22 cellular contexts compared by ENCODE assay signal in the genomic region with DNA sequence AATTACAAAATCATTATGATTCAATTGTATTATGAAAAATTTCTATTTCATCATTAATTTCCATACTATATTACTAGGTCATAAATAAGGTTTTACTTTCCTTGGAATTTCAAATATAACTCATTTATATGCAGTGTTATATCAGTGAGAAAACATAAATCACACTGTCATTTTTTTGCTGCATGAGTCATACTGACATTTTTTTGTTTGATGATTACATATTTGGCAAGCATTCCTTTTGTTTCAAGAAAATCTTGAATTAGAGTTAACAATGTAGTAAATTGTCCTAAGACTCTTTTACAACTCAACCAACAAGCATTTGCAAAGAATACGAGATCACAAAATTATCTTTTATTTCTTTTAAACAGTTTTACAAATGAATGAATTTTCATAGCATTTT.
DNase-seq lines count a peak whose midpoint lies in the region; ATAC-seq, FAIRE-seq and TF ChIP-seq lines count a peak whose summit lies in the region.
"Had no signal": no experiment of that assay in that cellular context is flagged by ENCODE, and none has a peak within 500 bp of the region (broad histone marks: within the 10 kb centered on the region; RNA-seq: fewer than 3 reads in every experiment).

No MANE protein-coding gene starts in this region.

- H3K36me3 ChIP-seq in K562 (ENCODE audit: control insufficient read depth, insufficient read depth, low read length) = no peaks in the 10 kb centered on the region
- H3K36me3 ChIP-seq: MG63 had no signal

- no peak overlapping the region for H3K27ac Mint-ChIP-seq in activated T-helper 17 cell treated with anti-CD3 and anti-CD28 coated beads, Interleukin-2, amount 50 U/mL, for 72 hours
- no peak overlapping the region for H3K27ac Mint-ChIP-seq in stimulated activated naive CD8-positive, alpha-beta T cell treated with anti-CD3 and anti-CD28 coated beads, Interleukin-15, amount 100 ng/mL, for 72 hours
- H3K27ac Mint-ChIP-seq: CD8-positive, alpha-beta T cell; HFFc6 had no signal

- H4K20me1 ChIP-seq in K562 (replicated peaks; ENCODE audit: control insufficient read depth, insufficient read depth, low read length) = no peaks in the 10 kb centered on the region

- H3K9me3 ChIP-seq in K562 (replicated peaks; ENCODE audit: control insufficient read depth, insufficient read depth, low read depth, low read length) = no peaks in the 10 kb centered on the region
- H3K9me3 ChIP-seq: MG63 had no signal

- H3K4me3 Mint-ChIP-seq in activated T-helper 17 cell treated with anti-CD3 and anti-CD28 coated beads, Interleukin-2, amount 50 U/mL, for 72 hours = no peak overlapping the region
- H3K4me3 Mint-ChIP-seq in stimulated activated naive CD8-positive, alpha-beta T cell treated with anti-CD3 and anti-CD28 coated beads, Interleukin-15, amount 100 ng/mL, for 72 hours = no peak overlapping the region
- H3K4me3 Mint-ChIP-seq: CD8-positive, alpha-beta T cell; HFFc6 had no signal

- no peak for TF ChIP-seq EP300 in K562 (IDR thresholded peaks at IDR 0.05; ENCODE audit: low read length)

- no peak overlapping the region for H3K4me2 ChIP-seq in K562 (ENCODE audit: insufficient read depth, low read length)

- no TSS peak for BruUV-seq in K562 (replicated peaks; lab: Mats Ljungman, UMichigan)

- H3K4me1 ChIP-seq in K562 (replicated peaks in 1 of 2; ENCODE audit: control insufficient read depth in 2 of 2, insufficient read depth in 2 of 2, low read length in 2 of 2) = no peaks in the 10 kb centered on the region

- H2AFZ ChIP-seq in K562 (ENCODE audit: low read depth, low read length) = no peak overlapping the region

- CTCF ChIA-PET in K562 (lab: Yijun Ruan, JAX; ENCODE audit: low intra/inter-chr PET ratio) = no interaction called here

- ATAC-seq in K562 = no peak
- no peak for ATAC-seq in activated T-helper 17 cell treated with anti-CD3 and anti-CD28 coated beads, Interleukin-2, amount 50 U/mL, for 72 hours (replicated peaks)
- no peak for ATAC-seq in HG03159 (IDR thresholded peaks at IDR 0.05; ENCODE audit: unreplicated experiment)
- no peak for ATAC-seq in stimulated activated naive CD8-positive, alpha-beta T cell treated with anti-CD3 and anti-CD28 coated beads, Interleukin-15, amount 100 ng/mL, for 72 hours
- ATAC-seq: CD8-positive, alpha-beta T cell; Panc1 had no signal

- POLR2A ChIA-PET in K562 (lab: Yijun Ruan, JAX) = no interaction called here

- H3K9me1 ChIP-seq in K562 (ENCODE audit: control insufficient read depth, insufficient read depth, low read length) = no peaks in the 10 kb centered on the region

- no peak overlapping the region for H3K9ac ChIP-seq in K562 (ENCODE audit: insufficient read depth in 1 of 2, low read depth in 2 of 2, low read length in 2 of 2)

- H3K9me3 Mint-ChIP-seq in activated T-helper 17 cell treated with anti-CD3 and anti-CD28 coated beads, Interleukin-2, amount 50 U/mL, for 72 hours = peaks cover 4% of the 10 kb centered on the region
- peaks cover 4 to 15% of the 10 kb centered on the region in 2 donors for H3K9me3 Mint-ChIP-seq in stimulated activated naive CD8-positive, alpha-beta T cell treated with anti-CD3 and anti-CD28 coated beads, Interleukin-15, amount 100 ng/mL, for 72 hours

- TF ChIP-seq CTCF in K562 (IDR thresholded peaks at IDR 0.05 in 2 of 3, conservative IDR thresholded peaks at IDR 0.05 in 1 of 3; ENCODE audit: insufficient read depth in 2 of 3, low read depth in 1 of 3, low read length in 3 of 3) = no peak

- FAIRE-seq in K562 (lab: Jason Lieb, UNC) = no peak
- FAIRE-seq: D721Med, G401.6 had no signal

- H3K27me3 Mint-ChIP-seq in activated T-helper 17 cell treated with anti-CD3 and anti-CD28 coated beads, Interleukin-2, amount 50 U/mL, for 72 hours = peaks cover 6% of the 10 kb centered on the region
- peaks cover 9% of the 10 kb centered on the region for H3K27me3 Mint-ChIP-seq in stimulated activated naive CD8-positive, alpha-beta T cell treated with anti-CD3 and anti-CD28 coated beads, Interleukin-15, amount 100 ng/mL, for 72 hours

- intact Hi-C loops in K562 (cut with micrococcal nuclease) = no loop called here

- DNase-seq in DMS53 (lab: John Stamatoyannopoulos, UW) (peak; percentile 45), DMS53 treated with DMSO at 0.1 percent for 48 hours (lab: John Stamatoyannopoulos, UW; ENCODE audit: unreplicated experiment) (no peak), K562 (ENCODE audit: extremely low read depth in 1 of 4, low spot score in 3 of 4) (no peak), foreskin melanocyte (peak; percentile 67), superior temporal gyrus (ENCODE audit: extremely low spot score) (peak; percentile 49)
- no peak for DNase-seq in stimulated activated naive CD8-positive, alpha-beta T cell treated with anti-CD3 and anti-CD28 coated beads, Interleukin-15, amount 100 ng/mL, for 72 hours
- DNase-seq: CD8-positive, alpha-beta T cell; DND-41; GOT3; HFFc6; MG63; NCI-H1092; NCI-H146; NCI-H2081; NCI-H510A treated with DMSO at 0.1 percent for 48 hours; Right ventricle myocardium superior had no signal

- no peaks in the 10 kb centered on the region for H3K4me1 Mint-ChIP-seq in activated T-helper 17 cell treated with anti-CD3 and anti-CD28 coated beads, Interleukin-2, amount 50 U/mL, for 72 hours
- no peaks in the 10 kb centered on the region for H3K4me1 Mint-ChIP-seq in stimulated activated naive CD8-positive, alpha-beta T cell treated with anti-CD3 and anti-CD28 coated beads, Interleukin-15, amount 100 ng/mL, for 72 hours

- H3K4me3 ChIP-seq in K562 = no peak overlapping the region
- H3K4me3 ChIP-seq: MG63 had no signal

- no peaks in the 10 kb centered on the region for H3K79me2 ChIP-seq in K562 (ENCODE audit: control insufficient read depth, insufficient read depth, low read length)

- no peaks in the 10 kb centered on the region for H3K36me3 Mint-ChIP-seq in activated T-helper 17 cell treated with anti-CD3 and anti-CD28 coated beads, Interleukin-2, amount 50 U/mL, for 72 hours (ENCODE audit: low read depth)
- H3K36me3 Mint-ChIP-seq: CD8-positive, alpha-beta T cell had no signal

- no peak overlapping the region for H3K27ac ChIP-seq in K562 (ENCODE audit: extremely low read depth, low read depth, low read length)
- H3K27ac ChIP-seq: 22Rv1 had no signal

- in situ Hi-C loops in K562 (cut with MboI) = no loop called here

- no peaks in the 10 kb centered on the region for H3K27me3 ChIP-seq in K562 (ENCODE audit: control insufficient read depth in 2 of 2, insufficient read depth in 2 of 2, low read length in 2 of 2)
- H3K27me3 ChIP-seq: MG63 had no signal

- WGBS in K562 (ENCODE audit: insufficient coverage, low coverage, missing lambda C conversion rate) = 0% methylated on average over 1 of the region's 1 CpG

- no peak for TF ChIP-seq RAD21 in K562 (CRISPR knock-in tag; conservative IDR thresholded peaks at IDR 0.05 in 1 of 2, IDR thresholded peaks at IDR 0.05 in 1 of 2)

- no peak for TF ChIP-seq POLR2A in K562 (conservative IDR thresholded peaks at IDR 0.05)

TF ChIP-seq in K562, 482 proteins besides CTCF, POLR2A, EP300 and RAD21:
- no peak for TF ChIP-seq GATAD2B (IDR thresholded peaks at IDR 0.05; ENCODE audit: borderline replicate concordance)
- TF ChIP-seq MEIS2 (IDR thresholded peaks at IDR 0.05; ENCODE audit: partially characterized antibody) = peak; percentile 53
- TF ChIP-seq ZFP1 (CRISPR knock-in tag; IDR thresholded peaks at IDR 0.05) = no peak
- TF ChIP-seq, protein P1, sequence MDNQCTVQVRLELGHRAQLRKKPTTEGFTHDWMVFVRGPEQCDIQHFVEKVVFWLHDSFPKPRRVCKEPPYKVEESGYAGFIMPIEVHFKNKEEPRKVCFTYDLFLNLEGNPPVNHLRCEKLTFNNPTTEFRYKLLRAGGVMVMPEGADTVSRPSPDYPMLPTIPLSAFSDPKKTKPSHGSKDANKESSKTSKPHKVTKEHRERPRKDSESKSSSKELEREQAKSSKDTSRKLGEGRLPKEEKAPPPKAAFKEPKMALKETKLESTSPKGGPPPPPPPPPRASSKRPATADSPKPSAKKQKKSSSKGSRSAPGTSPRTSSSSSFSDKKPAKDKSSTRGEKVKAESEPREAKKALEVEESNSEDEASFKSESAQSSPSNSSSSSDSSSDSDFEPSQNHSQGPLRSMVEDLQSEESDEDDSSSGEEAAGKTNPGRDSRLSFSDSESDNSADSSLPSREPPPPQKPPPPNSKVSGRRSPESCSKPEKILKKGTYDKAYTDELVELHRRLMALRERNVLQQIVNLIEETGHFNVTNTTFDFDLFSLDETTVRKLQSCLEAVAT (IDR thresholded peaks at IDR 0.05) = no peak
TF ChIP-seq in K562: peak in this region for 1.

Comparison
In these comparisons a context has a peak if more than half of its experiments do, and no peak if none do; other contexts are left out.
1. DNase-seq: peak in DMS53 (single experiment), foreskin melanocyte (single experiment) and superior temporal gyrus (single experiment); none in DMS53 treated with DMSO at 0.1 percent for 48 hours (single experiment), K562 (0 of 4) and stimulated activated naive CD8-positive, alpha-beta T cell treated with anti-CD3 and anti-CD28 coated beads, Interleukin-15, amount 100 ng/mL, for 72 hours (0 of 2).